ENCODE assay signal across 11 cellular contexts in genomic region chr17:66431910-66432309, GRCh38.
DNase-seq lines count a peak whose midpoint lies in the region; FAIRE-seq and TF ChIP-seq lines count a peak whose summit lies in the region.
"Had no signal": no experiment of that assay in that cellular context is flagged by ENCODE, and none has a peak within 500 bp of the region (broad histone marks: within the 10 kb centered on the region; RNA-seq: fewer than 3 reads in every experiment).

No MANE protein-coding gene starts in this region.

- H3K36me3 ChIP-seq in adipocyte (ENCODE audit: control insufficient read depth, insufficient read depth, low read length, severe bottlenecking): no peaks in the 10 kb centered on the region
- no peaks in the 10 kb centered on the region for H3K36me3 ChIP-seq in suprapubic skin

- 45% methylated on average over 5 of the region's 5 CpGs for WGBS in suprapubic skin

- peak; percentile 82 for FAIRE-seq in H54 (lab: Jason Lieb, UNC)

- no peak for TF ChIP-seq POLR2A in H54 (IDR thresholded peaks at IDR 0.05; ENCODE audit: low read depth, low read length)
- TF ChIP-seq POLR2A in suprapubic skin (IDR thresholded peaks at IDR 0.05): no peak

- TF ChIP-seq CTCF in fibroblast of villous mesenchyme (IDR thresholded peaks at IDR 0.05; ENCODE audit: insufficient read depth, low read depth, low read length): no peak
- TF ChIP-seq CTCF in suprapubic skin (IDR thresholded peaks at IDR 0.05): no peak

- TF ChIP-seq EP300 in suprapubic skin (IDR thresholded peaks at IDR 0.05): no peak

- DNase-seq in H54 (ENCODE audit: insufficient read length, low spot score) (peak; percentile 87), adipocyte (ENCODE audit: low read depth) (peak; percentile 91), fibroblast of villous mesenchyme (ENCODE audit: low read depth) (peak; percentile 87), suprapubic skin (ENCODE audit: low spot score in 2 of 2) (no peak), NCI-H187 treated with DMSO at 0.1 percent for 48 hours (lab: John Stamatoyannopoulos, UW) (no peak), NCI-H1048 (lab: John Stamatoyannopoulos, UW) (no peak)
- DNase-seq in activated CD4-positive, alpha-beta T cell treated with anti-CD3 and anti-CD28 coated beads, Interleukin-2, amount 50 U/mL, for 48 hours: no peak
- DNase-seq: activated CD4-positive, CD25-positive, alpha-beta regulatory T cell; GF-D8; nephron progenitor cell; NK-92 treated with Interleukin-12 subunit alpha and Interleukin-12 subunit beta, amount 100 ng/mL, for 24 hours had no signal

- H3K9me3 ChIP-seq in adipocyte (ENCODE audit: control insufficient read depth, low read length) (no peaks in the 10 kb centered on the region), suprapubic skin (no peaks in the 10 kb centered on the region)

- peaks cover 18% of the 10 kb centered on the region for H3K4me1 ChIP-seq in adipocyte (ENCODE audit: control insufficient read depth, insufficient read depth, low read length)
- H3K4me1 ChIP-seq in suprapubic skin: peaks cover 22% of the 10 kb centered on the region

- H3K27me3 ChIP-seq in adipocyte (replicated peaks; ENCODE audit: control insufficient read depth, insufficient read depth, low read length): no peaks in the 10 kb centered on the region
- H3K27me3 ChIP-seq in suprapubic skin: no peaks in the 10 kb centered on the region

- peak overlapping the region; percentile 60 for H3K4me3 ChIP-seq in adipocyte (ENCODE audit: low read length)
- H3K4me3 ChIP-seq in fibroblast of villous mesenchyme (ENCODE audit: low read depth, low read length): no peak overlapping the region
- no peak overlapping the region for H3K4me3 ChIP-seq in suprapubic skin

- H3K27ac ChIP-seq in suprapubic skin: peak overlapping the region; percentile 23

- peak overlapping the region; percentile 53 for H3K9ac ChIP-seq in adipocyte (ENCODE audit: low read length)

Comparison
In these comparisons a context has a peak if more than half of its experiments do, and no peak if none do; other contexts are left out.
1. DNase-seq: peak in H54 (single experiment), adipocyte (single experiment) and fibroblast of villous mesenchyme (single experiment); none in suprapubic skin (0 of 2), activated CD4-positive, alpha-beta T cell treated with anti-CD3 and anti-CD28 coated beads, Interleukin-2, amount 50 U/mL, for 48 hours (0 of 2), NCI-H187 treated with DMSO at 0.1 percent for 48 hours (single experiment) and NCI-H1048 (single experiment).